Comparison of ENCODE assay signal across 17 cellular contexts in the genomic region with DNA sequence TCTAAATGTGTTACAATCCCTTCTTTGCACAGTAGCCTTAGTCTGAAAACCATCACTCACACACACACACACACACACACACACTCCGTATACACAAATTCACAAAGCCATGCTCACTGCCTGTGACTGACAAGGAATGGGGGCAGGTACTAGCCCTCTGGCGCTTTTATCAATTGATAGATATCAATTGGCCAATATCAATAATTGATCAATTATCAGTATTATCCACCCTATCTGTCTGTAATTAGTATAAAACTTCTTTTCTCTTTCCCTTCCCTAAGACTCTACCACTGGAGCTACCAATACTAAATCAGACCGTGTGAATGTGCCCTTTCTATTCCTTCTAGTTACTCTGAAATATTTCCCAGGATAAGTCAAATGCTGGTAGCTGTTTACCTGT. TPM values are rescaled to one million over a fixed set of nuclear protein-coding genes. Genes with fewer than 3 reads are reported as not detected.
DNase-seq lines count a peak whose midpoint lies in the region; ATAC-seq, FAIRE-seq and TF ChIP-seq lines count a peak whose summit lies in the region.
"Had no signal": no experiment of that assay in that cellular context is flagged by ENCODE, and none has a peak within 500 bp of the region (broad histone marks: within the 10 kb centered on the region; RNA-seq: fewer than 3 reads in every experiment).

No MANE protein-coding gene starts in this region.

- no peak overlapping the region for H3K4me2 ChIP-seq in astrocyte (ENCODE audit: low read length)
- H3K4me2 ChIP-seq: KMS-11 had no signal

- FAIRE-seq in astrocyte (lab: Jason Lieb, UNC) = no peak

- H3K36me3 Mint-ChIP-seq in Calu3 (ENCODE audit: insufficient read depth, unreplicated experiment) (peaks cover 6% of the 10 kb centered on the region), astrocyte (ENCODE audit: low read depth, unreplicated experiment) (peaks cover 2% of the 10 kb centered on the region), nephron (ENCODE audit: low read depth) (no peaks in the 10 kb centered on the region)

- H3K36me3 ChIP-seq in astrocyte (ENCODE audit: insufficient read depth, low read length) = no peaks in the 10 kb centered on the region
- H3K36me3 ChIP-seq: esophagus squamous epithelium, heart right ventricle had no signal

- no peaks in the 10 kb centered on the region for H3K27me3 Mint-ChIP-seq in Calu3 (ENCODE audit: unreplicated experiment)
- H3K27me3 Mint-ChIP-seq in astrocyte (ENCODE audit: low read depth, unreplicated experiment) = peaks cover 12% of the 10 kb centered on the region
- peaks cover 18% of the 10 kb centered on the region for H3K27me3 Mint-ChIP-seq in nephron (ENCODE audit: low read depth)

- DNase-seq in DMS53 (lab: John Stamatoyannopoulos, UW) = peak; percentile 20
- no peak for DNase-seq in DMS53 treated with DMSO at 0.1 percent for 48 hours (lab: John Stamatoyannopoulos, UW; ENCODE audit: unreplicated experiment)
- no peak for DNase-seq in Calu3
- DNase-seq in astrocyte (ENCODE audit: low read depth) = no peak
- DNase-seq: activated gamma-delta T cell, esophagus squamous epithelium, heart right ventricle, NCI-H1694, PC-9 had no signal

- no peak overlapping the region for H2AFZ ChIP-seq in astrocyte (ENCODE audit: low read depth, low read length)
- H2AFZ ChIP-seq: PC-9 had no signal

- H3K4me1 Mint-ChIP-seq in Calu3 (ENCODE audit: low read depth, unreplicated experiment) (peaks cover 61% of the 10 kb centered on the region), astrocyte (ENCODE audit: low read depth, unreplicated experiment) (peaks cover 44% of the 10 kb centered on the region), nephron (peaks cover 13% of the 10 kb centered on the region)

- H3K4me3 ChIP-seq in astrocyte (ENCODE audit: insufficient read depth, low read depth, low read length) = no peak overlapping the region
- H3K4me3 ChIP-seq: PC-9 had no signal

- TSS peak; percentile 22 for BruUV-seq in Calu3 (replicated peaks; lab: Mats Ljungman, UMichigan)

- H4K20me1 ChIP-seq in astrocyte (ENCODE audit: insufficient read depth, low read length) = peaks cover 39% of the 10 kb centered on the region

- peaks cover 24% of the 10 kb centered on the region for H3K4me1 ChIP-seq in astrocyte (ENCODE audit: insufficient read depth, low read length)

- no peak for ATAC-seq in GM19035 (IDR thresholded peaks at IDR 0.05; ENCODE audit: unreplicated experiment)
- no peak for ATAC-seq in HG02852 (IDR thresholded peaks at IDR 0.05; ENCODE audit: unreplicated experiment)
- ATAC-seq in GM21528 (IDR thresholded peaks at IDR 0.05; ENCODE audit: low FRiP score, unreplicated experiment) = no peak
- ATAC-seq: heart right ventricle, left lobe of liver had no signal

- intact Hi-C loops in Calu3 (cut with micrococcal nuclease; ENCODE audit: unreplicated experiment) = no loop called here

- no peak for TF ChIP-seq CTCF in Calu3 (IDR thresholded peaks at IDR 0.05; ENCODE audit: unreplicated experiment)
- no peak for TF ChIP-seq CTCF in astrocyte (IDR thresholded peaks at IDR 0.05; ENCODE audit: insufficient read depth, low read depth, low read length)
- TF ChIP-seq CTCF in nephron (IDR thresholded peaks at IDR 0.05; ENCODE audit: unreplicated experiment in 3 of 3) = no peak

- H3K4me3 Mint-ChIP-seq in Calu3 (ENCODE audit: low read depth, unreplicated experiment) (peak overlapping the region; percentile 55), astrocyte (ENCODE audit: unreplicated experiment) (peak overlapping the region; percentile 86), nephron (peak overlapping the region; percentile 85 to 86 (median 85))

- H3K27ac Mint-ChIP-seq in Calu3 (ENCODE audit: unreplicated experiment) (no peak overlapping the region), astrocyte (ENCODE audit: unreplicated experiment) (peak overlapping the region; percentile 23), nephron (peak overlapping the region in 1 of 3 experiments; percentile 61)

- H3K27ac ChIP-seq in astrocyte (ENCODE audit: low read depth, low read length) = no peak overlapping the region
- H3K27ac ChIP-seq: 22Rv1, KMS-11, PC-9 had no signal

- H3K9ac ChIP-seq in astrocyte (ENCODE audit: low read length) = no peak overlapping the region
- H3K9ac ChIP-seq: KMS-11 had no signal

- CTCF ChIA-PET in Calu3 (lab: Charles Lee) = no interaction called here

- no peaks in the 10 kb centered on the region for H3K9me3 ChIP-seq in astrocyte (ENCODE audit: insufficient read depth, low read depth, low read length)
- H3K9me3 ChIP-seq: esophagus squamous epithelium, heart right ventricle had no signal

- H3K9me3 Mint-ChIP-seq in Calu3 (ENCODE audit: low read depth, unreplicated experiment) (no peaks in the 10 kb centered on the region), astrocyte (ENCODE audit: unreplicated experiment) (no peaks in the 10 kb centered on the region), nephron (no peaks in the 10 kb centered on the region)

- H3K79me2 ChIP-seq in astrocyte (ENCODE audit: insufficient read depth, low read length) = peaks cover 26% of the 10 kb centered on the region

- no peaks in the 10 kb centered on the region for H3K27me3 ChIP-seq in astrocyte (ENCODE audit: insufficient read depth, low read length)
- H3K27me3 ChIP-seq: esophagus squamous epithelium, heart right ventricle had no signal

RNA-seq across cellular contexts. Expression of gene DENND11, which starts 2.1 kb away (rescaled TPM):
- total RNA-seq in Calu3 (2022) = 24.5 and 26.5 TPM in 2 replicates
- 9.8 and 10.5 TPM in 2 replicates for total RNA-seq in astrocyte

RNA-seq across cellular contexts. Expression of gene WEE2, which starts 8.3 kb away (rescaled TPM):
- total RNA-seq in Calu3 (2022) (not detected in 2 replicates), astrocyte (not detected in 2 replicates)
- total RNA-seq: esophagus squamous epithelium, H4, left lobe of liver, PC-9 had no signal

RNA-seq across cellular contexts. Expression of gene SSBP1, which starts 38.3 kb away (rescaled TPM):
- total RNA-seq in Calu3 (2022) (162 and 164 TPM in 2 replicates), astrocyte (138 and 146 TPM in 2 replicates)
